In genomic region chr10:102118867-102119266, GRCh38 we compare ENCODE assay signal across 8 cellular contexts. TPM values are rescaled to one million over a fixed set of nuclear protein-coding genes. Genes with fewer than 3 reads are reported as not detected.
A peak's percentile ranks its signal among the peaks of the same experiment; 100 is the strongest.
DNase-seq lines count a peak whose midpoint lies in the region; ATAC-seq and TF ChIP-seq lines count a peak whose summit lies in the region.

No MANE protein-coding gene starts in this region.

- H3K4me1 ChIP-seq in lower lobe of right lung: peaks cover 71% of the 10 kb centered on the region
- peaks cover 0 to 66% (median 56%) of the 10 kb centered on the region in 4 donors for H3K4me1 ChIP-seq in tibial artery

- TF ChIP-seq CTCF in lower lobe of right lung (IDR thresholded peaks at IDR 0.05) (no peak), tibial artery (IDR thresholded peaks at IDR 0.05) (no peak)

- peak; percentile 44 for DNase-seq in GM03348 (ENCODE audit: low spot score)
- peak; percentile 69 for DNase-seq in NCI-H82 (lab: John Stamatoyannopoulos, UW)
- DNase-seq in caudate nucleus (lab: John Stamatoyannopoulos, UW): peak in 25 of 61 donors; percentile 5 to 56 (median 22)
- DNase-seq in lower lobe of right lung: peak; percentile 61
- peak; percentile 50 to 80 for DNase-seq in tibial artery
- no peak for DNase-seq in NCI-H1048 (lab: John Stamatoyannopoulos, UW)

- TF ChIP-seq POLR2A in GM18505 (IDR thresholded peaks at IDR 0.05; ENCODE audit: borderline replicate concordance, extremely low read depth, insufficient read depth, insufficient read length): no peak

- H3K27ac ChIP-seq in caudate nucleus (ENCODE audit: low read depth, low read length): peak overlapping the region; percentile 96
- peak overlapping the region; percentile 96 for H3K27ac ChIP-seq in lower lobe of right lung
- peak overlapping the region; percentile 96 to 99 for H3K27ac ChIP-seq in tibial artery

- peak overlapping the region; percentile 80 for H3K4me3 ChIP-seq in lower lobe of right lung
- peak overlapping the region; percentile 76 to 93 for H3K4me3 ChIP-seq in tibial artery

- ATAC-seq in lower lobe of right lung: peak in 1 of 2 donors; percentile 1
- no peak for ATAC-seq in GM19328 (IDR thresholded peaks at IDR 0.05; ENCODE audit: unreplicated experiment)
- ATAC-seq in GM18505 (IDR thresholded peaks at IDR 0.05; ENCODE audit: unreplicated experiment): no peak

- H3K36me3 ChIP-seq in lower lobe of right lung: no peaks in the 10 kb centered on the region
- no peaks in the 10 kb centered on the region for H3K36me3 ChIP-seq in tibial artery

- no peaks in the 10 kb centered on the region for H3K9me3 ChIP-seq in lower lobe of right lung
- H3K9me3 ChIP-seq in tibial artery: no peaks in the 10 kb centered on the region

- H3K27me3 ChIP-seq in lower lobe of right lung (ENCODE audit: low read depth) (no peaks in the 10 kb centered on the region), tibial artery (no peaks in the 10 kb centered on the region)

- intact Hi-C loops in lower lobe of right lung (cut with DNase I): no loop called here
- intact Hi-C loops in tibial artery (cut with DNase I; ENCODE audit: low total_unique reads): no loop called here

RNA-seq across cellular contexts. Expression of gene LDB1, which starts 1.3 kb away (rescaled TPM):
- total RNA-seq in lower lobe of right lung: 58.0 TPM

RNA-seq across cellular contexts. Expression of gene PPRC1, which starts 14.0 kb away (rescaled TPM):
- 32.7 TPM for total RNA-seq in lower lobe of right lung

RNA-seq across cellular contexts. Expression of gene NOLC1, which starts 33.3 kb away (rescaled TPM):
- 31.0 TPM for total RNA-seq in lower lobe of right lung

RNA-seq across cellular contexts. Expression of gene HPS6, which starts 53.7 kb away (rescaled TPM):
- 21.8 TPM for total RNA-seq in lower lobe of right lung
